8 cellular contexts compared by ENCODE assay signal in the genomic region with DNA sequence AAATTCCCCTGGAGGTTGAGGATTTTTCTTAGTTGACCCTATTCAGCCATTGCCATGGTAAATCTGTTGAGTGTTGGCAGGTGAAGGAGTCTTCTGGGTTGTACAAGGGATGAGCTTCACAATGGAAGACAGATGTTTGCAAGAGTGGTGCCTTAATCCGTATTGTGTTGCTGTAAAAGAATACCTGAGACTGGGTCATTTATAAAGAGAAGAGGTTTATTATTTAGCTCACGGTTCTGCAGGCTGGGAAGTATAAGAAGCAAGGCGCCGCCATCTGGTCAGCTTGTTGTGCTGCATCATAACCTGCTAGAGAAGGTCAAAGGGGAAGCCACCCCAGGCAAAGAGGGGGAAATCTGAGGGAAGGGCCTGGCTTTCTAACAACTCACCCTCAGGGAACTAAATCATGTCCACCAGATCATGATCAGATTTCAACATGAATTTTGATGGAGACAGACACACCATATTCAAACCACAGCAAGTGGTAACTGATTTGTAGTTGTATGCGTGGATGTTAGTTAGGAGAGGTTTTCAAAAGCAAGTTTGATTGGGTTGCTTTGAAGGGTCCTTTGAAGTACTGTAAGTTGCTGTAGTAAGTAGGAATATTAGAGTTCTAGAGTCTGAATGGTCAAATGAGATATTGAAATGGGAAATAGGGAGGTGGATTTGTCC. TPM values are rescaled to one million over a fixed set of nuclear protein-coding genes. Genes with fewer than 3 reads are reported as not detected.
DNase-seq lines count a peak whose midpoint lies in the region; ATAC-seq and TF ChIP-seq lines count a peak whose summit lies in the region.

No MANE protein-coding gene starts in this region.

- no peak overlapping the region for H2AFZ ChIP-seq in trophoblast cell (ENCODE audit: insufficient read depth, low read length, poor library complexity)

- peaks cover 18% of the 10 kb centered on the region for H3K79me2 ChIP-seq in trophoblast cell (ENCODE audit: control insufficient read depth, insufficient read depth, low read length, poor library complexity)

- no peak overlapping the region for H4K8ac ChIP-seq in trophoblast cell (ENCODE audit: low read depth, low read length)

- H3K27me3 ChIP-seq in trophoblast cell (ENCODE audit: insufficient read depth, low read length) = no peaks in the 10 kb centered on the region
- H3K27me3 ChIP-seq in vagina = no peaks in the 10 kb centered on the region

- TF ChIP-seq RAD21 in Ishikawa (IDR thresholded peaks at IDR 0.05; ENCODE audit: low read depth) = peak; percentile 81

- CTCF ChIA-PET in activated naive CD4-positive, alpha-beta T cell treated with anti-CD3 and anti-CD28 coated beads for 36 hours (lab: Charles Lee) = interaction anchor here (0.5 to 3.2 kb wide), 14 partner anchors 10 to 1197 kb away, joined by 3 to 36 read pairs (median 4); no protein-coding TSS in a partner anchor

- H3K4ac ChIP-seq in trophoblast cell (ENCODE audit: low read depth, low read length) = peak overlapping the region; percentile 58

- no peak for ATAC-seq in Right ventricle myocardium superior (ENCODE audit: poor library complexity)

- no peak overlapping the region for H3K23ac ChIP-seq in trophoblast cell (ENCODE audit: low read length)

- TF ChIP-seq EP300 in Ishikawa (IDR thresholded peaks at IDR 0.05; ENCODE audit: borderline replicate concordance) = no peak

- H2BK5ac ChIP-seq in trophoblast cell (ENCODE audit: low read depth, low read length, poor library complexity) = no peak overlapping the region

- peaks cover 2% of the 10 kb centered on the region for H3K27me3 Mint-ChIP-seq in activated naive CD4-positive, alpha-beta T cell treated with anti-CD3 and anti-CD28 coated beads for 36 hours (ENCODE audit: low read depth)

- H3K9ac ChIP-seq in trophoblast cell (ENCODE audit: low read length) = no peak overlapping the region

- H2AK5ac ChIP-seq in trophoblast cell (ENCODE audit: low read length) = no peak overlapping the region

- no peak overlapping the region for H3K4me3 ChIP-seq in trophoblast cell (ENCODE audit: low read depth, low read length)
- peak overlapping the region in 1 of 2 donors; percentile 69 for H3K4me3 ChIP-seq in vagina

- TF ChIP-seq POLR2A in vagina (IDR thresholded peaks at IDR 0.05) = no peak

- H2BK120ac ChIP-seq in trophoblast cell (ENCODE audit: insufficient read depth, low read length, poor library complexity) = no peak overlapping the region

- no peak overlapping the region for H3K4me3 Mint-ChIP-seq in activated naive CD4-positive, alpha-beta T cell treated with anti-CD3 and anti-CD28 coated beads for 36 hours

- peak overlapping the region; percentile 22 for H3K27ac ChIP-seq in trophoblast cell (ENCODE audit: low read depth, low read length)
- H3K27ac ChIP-seq in vagina = no peak overlapping the region

- H2BK12ac ChIP-seq in trophoblast cell (ENCODE audit: low read length) = no peak overlapping the region

- H3K18ac ChIP-seq in trophoblast cell (ENCODE audit: low read length) = no peak overlapping the region

- WGBS in trophoblast cell (ENCODE audit: extremely low coverage, insufficient coverage, insufficient read length) = no CpG with 5 or more reads among the region's 5 CpGs

- H3K9me3 Mint-ChIP-seq in activated naive CD4-positive, alpha-beta T cell treated with anti-CD3 and anti-CD28 coated beads for 36 hours = no peaks in the 10 kb centered on the region

- TF ChIP-seq CTCF in GM12872 (IDR thresholded peaks at IDR 0.05; ENCODE audit: insufficient read depth, low read depth, low read length) (peak; percentile 86), vagina (IDR thresholded peaks at IDR 0.05) (peak in 2 of 3 experiments; percentile 30 to 56)

- H3K14ac ChIP-seq in trophoblast cell (ENCODE audit: low read length) = no peak overlapping the region

- H3K9me3 ChIP-seq in trophoblast cell (ENCODE audit: insufficient read depth, low read depth, low read length) (no peaks in the 10 kb centered on the region), vagina (no peaks in the 10 kb centered on the region)

- H3K4me2 ChIP-seq in trophoblast cell (ENCODE audit: low read length) = peak overlapping the region; percentile 77

- peaks cover 23% of the 10 kb centered on the region for H3K4me1 Mint-ChIP-seq in activated naive CD4-positive, alpha-beta T cell treated with anti-CD3 and anti-CD28 coated beads for 36 hours (ENCODE audit: low read depth)

- H4K12ac ChIP-seq in trophoblast cell (ENCODE audit: low read depth, low read length) = no peak overlapping the region

- H3K36me3 ChIP-seq in trophoblast cell (ENCODE audit: control insufficient read depth in 1 of 2, insufficient read depth in 2 of 2, low read length in 2 of 2) (no peaks in the 10 kb centered on the region), vagina (no peaks in the 10 kb centered on the region)

- H3K4me1 ChIP-seq in trophoblast cell (ENCODE audit: control insufficient read depth in 1 of 2, insufficient read depth in 2 of 2, low read length in 2 of 2) = peaks cover 0 to 2% of the 10 kb centered on the region in 2 experiments
- peaks cover 31% of the 10 kb centered on the region for H3K4me1 ChIP-seq in vagina

- peak; percentile 76 for DNase-seq in RKO (ENCODE audit: low spot score)
- peak; percentile 74 for DNase-seq in activated naive CD4-positive, alpha-beta T cell treated with anti-CD3 and anti-CD28 coated beads for 36 hours
- peak; percentile 82 for DNase-seq in Right ventricle myocardium superior
- DNase-seq in trophoblast cell = peak; percentile 54 to 75
- no peak for DNase-seq in vagina (ENCODE audit: extremely low spot score in 2 of 2)
- DNase-seq in NCI-H1048 (lab: John Stamatoyannopoulos, UW) = no peak

- no peak overlapping the region for H4K91ac ChIP-seq in trophoblast cell (ENCODE audit: low read depth, low read length)

- no peaks in the 10 kb centered on the region for H3K36me3 Mint-ChIP-seq in activated naive CD4-positive, alpha-beta T cell treated with anti-CD3 and anti-CD28 coated beads for 36 hours (ENCODE audit: low read depth)

- H3K79me1 ChIP-seq in trophoblast cell (ENCODE audit: low read length) = peaks cover 11% of the 10 kb centered on the region

- intact Hi-C loops in activated naive CD4-positive, alpha-beta T cell treated with anti-CD3 and anti-CD28 coated beads for 36 hours (cut with micrococcal nuclease) = loop anchor here (1.0 to 5.0 kb wide), 5 partner anchors 208 to 682 kb away; no protein-coding TSS in a partner anchor
- intact Hi-C loops in Right ventricle myocardium superior (cut with DNase I) = loop anchor here (5.0 kb wide), 1 partner anchor 207 kb away; no protein-coding TSS in a partner anchor
- intact Hi-C loops in vagina (cut with DNase I) = no loop called here

- H3K27ac Mint-ChIP-seq in activated naive CD4-positive, alpha-beta T cell treated with anti-CD3 and anti-CD28 coated beads for 36 hours = no peak overlapping the region

TF ChIP-seq in Ishikawa, 13 proteins besides CTCF, POLR2A, EP300 and RAD21:
- TF ChIP-seq YY1 (IDR thresholded peaks at IDR 0.05; ENCODE audit: low read depth) = no peak
- TF ChIP-seq CREB1 (IDR thresholded peaks at IDR 0.05; ENCODE audit: low read depth) = no peak
- TF ChIP-seq, protein P1, sequence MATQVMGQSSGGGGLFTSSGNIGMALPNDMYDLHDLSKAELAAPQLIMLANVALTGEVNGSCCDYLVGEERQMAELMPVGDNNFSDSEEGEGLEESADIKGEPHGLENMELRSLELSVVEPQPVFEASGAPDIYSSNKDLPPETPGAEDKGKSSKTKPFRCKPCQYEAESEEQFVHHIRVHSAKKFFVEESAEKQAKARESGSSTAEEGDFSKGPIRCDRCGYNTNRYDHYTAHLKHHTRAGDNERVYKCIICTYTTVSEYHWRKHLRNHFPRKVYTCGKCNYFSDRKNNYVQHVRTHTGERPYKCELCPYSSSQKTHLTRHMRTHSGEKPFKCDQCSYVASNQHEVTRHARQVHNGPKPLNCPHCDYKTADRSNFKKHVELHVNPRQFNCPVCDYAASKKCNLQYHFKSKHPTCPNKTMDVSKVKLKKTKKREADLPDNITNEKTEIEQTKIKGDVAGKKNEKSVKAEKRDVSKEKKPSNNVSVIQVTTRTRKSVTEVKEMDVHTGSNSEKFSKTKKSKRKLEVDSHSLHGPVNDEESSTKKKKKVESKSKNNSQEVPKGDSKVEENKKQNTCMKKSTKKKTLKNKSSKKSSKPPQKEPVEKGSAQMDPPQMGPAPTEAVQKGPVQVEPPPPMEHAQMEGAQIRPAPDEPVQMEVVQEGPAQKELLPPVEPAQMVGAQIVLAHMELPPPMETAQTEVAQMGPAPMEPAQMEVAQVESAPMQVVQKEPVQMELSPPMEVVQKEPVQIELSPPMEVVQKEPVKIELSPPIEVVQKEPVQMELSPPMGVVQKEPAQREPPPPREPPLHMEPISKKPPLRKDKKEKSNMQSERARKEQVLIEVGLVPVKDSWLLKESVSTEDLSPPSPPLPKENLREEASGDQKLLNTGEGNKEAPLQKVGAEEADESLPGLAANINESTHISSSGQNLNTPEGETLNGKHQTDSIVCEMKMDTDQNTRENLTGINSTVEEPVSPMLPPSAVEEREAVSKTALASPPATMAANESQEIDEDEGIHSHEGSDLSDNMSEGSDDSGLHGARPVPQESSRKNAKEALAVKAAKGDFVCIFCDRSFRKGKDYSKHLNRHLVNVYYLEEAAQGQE (IDR thresholded peaks at IDR 0.05; ENCODE audit: low read depth) = no peak
- TF ChIP-seq ZBTB7A (IDR thresholded peaks at IDR 0.05; ENCODE audit: low read depth) = no peak
- TF ChIP-seq, protein P2, sequence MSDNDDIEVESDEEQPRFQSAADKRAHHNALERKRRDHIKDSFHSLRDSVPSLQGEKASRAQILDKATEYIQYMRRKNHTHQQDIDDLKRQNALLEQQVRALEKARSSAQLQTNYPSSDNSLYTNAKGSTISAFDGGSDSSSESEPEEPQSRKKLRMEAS (IDR thresholded peaks at IDR 0.05) = no peak
- no peak for TF ChIP-seq NFIC (IDR thresholded peaks at IDR 0.05)
- no peak for TF ChIP-seq TCF12 (IDR thresholded peaks at IDR 0.05; ENCODE audit: low read depth)
- no peak for TF ChIP-seq TAF1 (IDR thresholded peaks at IDR 0.05; ENCODE audit: low read depth)
- no peak for TF ChIP-seq TEAD4 (IDR thresholded peaks at IDR 0.05)
- TF ChIP-seq CEBPB (IDR thresholded peaks at IDR 0.05) = no peak
- no peak for TF ChIP-seq EGR1 (IDR thresholded peaks at IDR 0.05)
TF ChIP-seq in Ishikawa: peak in this region for 0.

RNA-seq across cellular contexts. Expression of a gene that starts 2.5 kb away (rescaled TPM):
- total RNA-seq in activated naive CD4-positive, alpha-beta T cell treated with anti-CD3 and anti-CD28 coated beads for 36 hours = 100 to 1,000 TPM; 105 to 107 TPM
- 61.2 TPM for total RNA-seq in Right ventricle myocardium superior
- polyA plus RNA-seq in trophoblast cell (2013) = 263 and 271 TPM in 2 replicates
- total RNA-seq in vagina = 72.7 TPM

Comparison
In these comparisons a context has a peak if more than half of its experiments do, and no peak if none do; other contexts are left out.
1. DNase-seq: peak in RKO (single experiment), activated naive CD4-positive, alpha-beta T cell treated with anti-CD3 and anti-CD28 coated beads for 36 hours (single experiment), Right ventricle myocardium superior (single experiment) and trophoblast cell (2 of 2); none in vagina (0 of 2) and NCI-H1048 (single experiment).